ENCODE assay signal across 1 cellular context in the genomic region with DNA sequence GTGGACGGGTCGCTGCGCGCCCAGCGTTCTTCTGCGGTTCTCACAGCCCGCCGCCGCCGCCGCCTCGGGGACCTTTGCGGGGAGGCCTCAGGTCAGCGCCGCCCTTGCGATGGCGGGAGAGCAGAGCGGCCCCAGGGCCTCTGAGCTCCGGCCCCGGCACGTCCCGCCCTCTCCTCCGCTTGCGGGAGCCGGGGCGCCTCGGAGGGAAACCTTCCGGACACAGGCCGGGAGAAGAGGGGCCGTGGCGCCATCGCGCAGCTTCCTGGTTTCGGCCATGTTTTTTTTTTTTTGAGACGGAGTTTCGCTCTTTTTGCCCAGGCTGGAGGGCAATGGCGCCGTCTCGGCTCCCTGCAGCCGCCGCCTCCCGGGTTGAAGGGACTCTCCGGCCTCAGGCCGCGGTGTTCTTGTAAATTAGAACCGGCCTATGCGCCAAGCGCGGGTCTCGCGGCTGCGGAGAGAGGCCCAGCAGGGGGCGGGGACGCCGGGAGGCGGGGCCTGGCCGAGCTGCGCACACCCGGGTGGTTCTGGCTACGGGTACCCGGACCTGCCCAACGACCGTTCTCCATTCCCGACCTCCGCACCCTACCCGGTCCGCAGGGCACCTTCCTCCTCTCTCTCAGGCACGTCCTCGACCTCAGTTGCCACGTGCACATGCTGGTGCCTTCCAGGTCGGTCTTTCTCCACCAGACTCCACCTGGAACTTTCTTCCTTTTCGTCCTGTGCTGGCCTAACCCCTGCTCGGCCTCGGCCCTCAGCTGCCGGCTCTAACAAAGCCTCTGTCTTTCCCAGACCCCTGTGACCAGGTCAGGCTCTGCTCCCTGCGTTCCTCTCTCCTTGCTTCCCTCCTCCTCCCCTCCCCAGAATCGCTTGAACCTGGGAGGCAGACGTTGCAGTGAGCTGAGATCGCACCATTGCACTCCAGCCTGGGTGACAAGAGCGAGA.
TF ChIP-seq lines count a peak whose summit lies in the region.

No MANE protein-coding gene starts in this region.

TF ChIP-seq in K562, 482 proteins besides CTCF, POLR2A, EP300 and RAD21 (continued from another document and continues in another):
- TF ChIP-seq, protein P1, sequence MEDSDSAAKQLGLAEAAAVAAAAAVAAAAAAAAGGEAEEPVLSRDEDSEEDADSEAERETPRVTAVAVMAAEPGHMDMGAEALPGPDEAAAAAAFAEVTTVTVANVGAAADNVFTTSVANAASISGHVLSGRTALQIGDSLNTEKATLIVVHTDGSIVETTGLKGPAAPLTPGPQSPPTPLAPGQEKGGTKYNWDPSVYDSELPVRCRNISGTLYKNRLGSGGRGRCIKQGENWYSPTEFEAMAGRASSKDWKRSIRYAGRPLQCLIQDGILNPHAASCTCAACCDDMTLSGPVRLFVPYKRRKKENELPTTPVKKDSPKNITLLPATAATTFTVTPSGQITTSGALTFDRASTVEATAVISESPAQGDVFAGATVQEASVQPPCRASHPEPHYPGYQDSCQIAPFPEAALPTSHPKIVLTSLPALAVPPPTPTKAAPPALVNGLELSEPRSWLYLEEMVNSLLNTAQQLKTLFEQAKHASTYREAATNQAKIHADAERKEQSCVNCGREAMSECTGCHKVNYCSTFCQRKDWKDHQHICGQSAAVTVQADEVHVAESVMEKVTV (CRISPR knock-in tag; IDR thresholded peaks at IDR 0.05): no peak
- TF ChIP-seq ESRRB (CRISPR knock-in tag; IDR thresholded peaks at IDR 0.05; ENCODE audit: borderline replicate concordance) (no peak), KDM4B (IDR thresholded peaks at IDR 0.05; ENCODE audit: borderline replicate concordance in 2 of 2, low read depth in 1 of 2) (peak in 1 of 2 experiments; percentile 22; a peak in 1 of 4 replicates), BHLHE40 (IDR thresholded peaks at IDR 0.05; ENCODE audit: low read length) (0 out of 2 replicates have a peak, but pooled peaks have one; percentile 37), NR4A1 (CRISPR knock-in tag; IDR thresholded peaks at IDR 0.05) (no peak), NR4A1 (tag; IDR thresholded peaks at IDR 0.05) (no peak), CC2D1A (IDR thresholded peaks at IDR 0.05) (no peak), MEIS2 (IDR thresholded peaks at IDR 0.05; ENCODE audit: partially characterized antibody) (no peak), ILK (tag; IDR thresholded peaks at IDR 0.05; ENCODE audit: borderline replicate concordance, low read depth) (no peak), U2AF1 (optimal IDR thresholded peaks at IDR 0.05; ENCODE audit: low read depth, low read length) (peak; percentile 69), ZNF445 (CRISPR knock-in tag; IDR thresholded peaks at IDR 0.05; ENCODE audit: low read depth) (no peak), CHD1 (IDR thresholded peaks at IDR 0.05; ENCODE audit: low read length) (peak; percentile 45), MCM5 (IDR thresholded peaks at IDR 0.05; ENCODE audit: low read depth) (no peak), ZNF140 (CRISPR knock-in tag; IDR thresholded peaks at IDR 0.05) (no peak), CBFA2T3 (IDR thresholded peaks at IDR 0.05) (no peak), ZNF217 (CRISPR knock-in tag; IDR thresholded peaks at IDR 0.05) (no peak), PHB2 (IDR thresholded peaks at IDR 0.05; ENCODE audit: low read depth) (no peak), SRSF3 (IDR thresholded peaks at IDR 0.05; ENCODE audit: insufficient read depth, low read length) (no peak), ETV1 (tag; conservative IDR thresholded peaks at IDR 0.05; ENCODE audit: low read depth) (peak; percentile 46; the same call in 1 of the 2 replicates), ZSCAN32 (CRISPR knock-in tag; IDR thresholded peaks at IDR 0.05) (no peak), ZNF444 (CRISPR knock-in tag; IDR thresholded peaks at IDR 0.05) (no peak), NCOA2 (IDR thresholded peaks at IDR 0.05; ENCODE audit: partially characterized antibody in 2 of 2) (no peak), STAT5B (CRISPR knock-in tag; IDR thresholded peaks at IDR 0.05) (no peak), ZNF212 (CRISPR knock-in tag; IDR thresholded peaks at IDR 0.05) (no peak), ZNF384 (IDR thresholded peaks at IDR 0.05; ENCODE audit: low read depth, low read length) (peak; percentile 65), ZEB2 (IDR thresholded peaks at IDR 0.05) (no peak), ZNF695 (CRISPR knock-in tag; IDR thresholded peaks at IDR 0.05) (no peak)
- TF ChIP-seq, protein P2, sequence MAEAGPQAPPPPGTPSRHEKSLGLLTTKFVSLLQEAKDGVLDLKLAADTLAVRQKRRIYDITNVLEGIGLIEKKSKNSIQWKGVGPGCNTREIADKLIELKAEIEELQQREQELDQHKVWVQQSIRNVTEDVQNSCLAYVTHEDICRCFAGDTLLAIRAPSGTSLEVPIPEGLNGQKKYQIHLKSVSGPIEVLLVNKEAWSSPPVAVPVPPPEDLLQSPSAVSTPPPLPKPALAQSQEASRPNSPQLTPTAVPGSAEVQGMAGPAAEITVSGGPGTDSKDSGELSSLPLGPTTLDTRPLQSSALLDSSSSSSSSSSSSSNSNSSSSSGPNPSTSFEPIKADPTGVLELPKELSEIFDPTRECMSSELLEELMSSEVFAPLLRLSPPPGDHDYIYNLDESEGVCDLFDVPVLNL (CRISPR knock-in tag; IDR thresholded peaks at IDR 0.05; ENCODE audit: low read depth): no peak
- TF ChIP-seq, protein P3, sequence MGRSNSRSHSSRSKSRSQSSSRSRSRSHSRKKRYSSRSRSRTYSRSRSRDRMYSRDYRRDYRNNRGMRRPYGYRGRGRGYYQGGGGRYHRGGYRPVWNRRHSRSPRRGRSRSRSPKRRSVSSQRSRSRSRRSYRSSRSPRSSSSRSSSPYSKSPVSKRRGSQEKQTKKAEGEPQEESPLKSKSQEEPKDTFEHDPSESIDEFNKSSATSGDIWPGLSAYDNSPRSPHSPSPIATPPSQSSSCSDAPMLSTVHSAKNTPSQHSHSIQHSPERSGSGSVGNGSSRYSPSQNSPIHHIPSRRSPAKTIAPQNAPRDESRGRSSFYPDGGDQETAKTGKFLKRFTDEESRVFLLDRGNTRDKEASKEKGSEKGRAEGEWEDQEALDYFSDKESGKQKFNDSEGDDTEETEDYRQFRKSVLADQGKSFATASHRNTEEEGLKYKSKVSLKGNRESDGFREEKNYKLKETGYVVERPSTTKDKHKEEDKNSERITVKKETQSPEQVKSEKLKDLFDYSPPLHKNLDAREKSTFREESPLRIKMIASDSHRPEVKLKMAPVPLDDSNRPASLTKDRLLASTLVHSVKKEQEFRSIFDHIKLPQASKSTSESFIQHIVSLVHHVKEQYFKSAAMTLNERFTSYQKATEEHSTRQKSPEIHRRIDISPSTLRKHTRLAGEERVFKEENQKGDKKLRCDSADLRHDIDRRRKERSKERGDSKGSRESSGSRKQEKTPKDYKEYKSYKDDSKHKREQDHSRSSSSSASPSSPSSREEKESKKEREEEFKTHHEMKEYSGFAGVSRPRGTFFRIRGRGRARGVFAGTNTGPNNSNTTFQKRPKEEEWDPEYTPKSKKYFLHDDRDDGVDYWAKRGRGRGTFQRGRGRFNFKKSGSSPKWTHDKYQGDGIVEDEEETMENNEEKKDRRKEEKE (IDR thresholded peaks at IDR 0.05; ENCODE audit: borderline replicate concordance in 1 of 2, control insufficient read depth in 1 of 2, low read depth in 2 of 2, low read length in 1 of 2): no peak
- TF ChIP-seq, protein P4, sequence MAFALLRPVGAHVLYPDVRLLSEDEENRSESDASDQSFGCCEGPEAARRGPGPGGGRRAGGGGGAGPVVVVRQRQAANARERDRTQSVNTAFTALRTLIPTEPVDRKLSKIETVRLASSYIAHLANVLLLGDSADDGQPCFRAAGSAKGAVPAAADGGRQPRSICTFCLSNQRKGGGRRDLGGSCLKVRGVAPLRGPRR (CRISPR knock-in tag; IDR thresholded peaks at IDR 0.05): no peak
- TF ChIP-seq, protein P5, sequence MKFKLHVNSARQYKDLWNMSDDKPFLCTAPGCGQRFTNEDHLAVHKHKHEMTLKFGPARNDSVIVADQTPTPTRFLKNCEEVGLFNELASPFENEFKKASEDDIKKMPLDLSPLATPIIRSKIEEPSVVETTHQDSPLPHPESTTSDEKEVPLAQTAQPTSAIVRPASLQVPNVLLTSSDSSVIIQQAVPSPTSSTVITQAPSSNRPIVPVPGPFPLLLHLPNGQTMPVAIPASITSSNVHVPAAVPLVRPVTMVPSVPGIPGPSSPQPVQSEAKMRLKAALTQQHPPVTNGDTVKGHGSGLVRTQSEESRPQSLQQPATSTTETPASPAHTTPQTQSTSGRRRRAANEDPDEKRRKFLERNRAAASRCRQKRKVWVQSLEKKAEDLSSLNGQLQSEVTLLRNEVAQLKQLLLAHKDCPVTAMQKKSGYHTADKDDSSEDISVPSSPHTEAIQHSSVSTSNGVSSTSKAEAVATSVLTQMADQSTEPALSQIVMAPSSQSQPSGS (CRISPR knock-in tag; IDR thresholded peaks at IDR 0.05): no peak
- TF ChIP-seq, protein P6, sequence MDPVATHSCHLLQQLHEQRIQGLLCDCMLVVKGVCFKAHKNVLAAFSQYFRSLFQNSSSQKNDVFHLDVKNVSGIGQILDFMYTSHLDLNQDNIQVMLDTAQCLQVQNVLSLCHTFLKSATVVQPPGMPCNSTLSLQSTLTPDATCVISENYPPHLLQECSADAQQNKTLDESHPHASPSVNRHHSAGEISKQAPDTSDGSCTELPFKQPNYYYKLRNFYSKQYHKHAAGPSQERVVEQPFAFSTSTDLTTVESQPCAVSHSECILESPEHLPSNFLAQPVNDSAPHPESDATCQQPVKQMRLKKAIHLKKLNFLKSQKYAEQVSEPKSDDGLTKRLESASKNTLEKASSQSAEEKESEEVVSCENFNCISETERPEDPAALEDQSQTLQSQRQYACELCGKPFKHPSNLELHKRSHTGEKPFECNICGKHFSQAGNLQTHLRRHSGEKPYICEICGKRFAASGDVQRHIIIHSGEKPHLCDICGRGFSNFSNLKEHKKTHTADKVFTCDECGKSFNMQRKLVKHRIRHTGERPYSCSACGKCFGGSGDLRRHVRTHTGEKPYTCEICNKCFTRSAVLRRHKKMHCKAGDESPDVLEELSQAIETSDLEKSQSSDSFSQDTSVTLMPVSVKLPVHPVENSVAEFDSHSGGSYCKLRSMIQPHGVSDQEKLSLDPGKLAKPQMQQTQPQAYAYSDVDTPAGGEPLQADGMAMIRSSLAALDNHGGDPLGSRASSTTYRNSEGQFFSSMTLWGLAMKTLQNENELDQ (CRISPR knock-in tag; IDR thresholded peaks at IDR 0.05; ENCODE audit: borderline replicate concordance): no peak
- TF ChIP-seq, protein P7, sequence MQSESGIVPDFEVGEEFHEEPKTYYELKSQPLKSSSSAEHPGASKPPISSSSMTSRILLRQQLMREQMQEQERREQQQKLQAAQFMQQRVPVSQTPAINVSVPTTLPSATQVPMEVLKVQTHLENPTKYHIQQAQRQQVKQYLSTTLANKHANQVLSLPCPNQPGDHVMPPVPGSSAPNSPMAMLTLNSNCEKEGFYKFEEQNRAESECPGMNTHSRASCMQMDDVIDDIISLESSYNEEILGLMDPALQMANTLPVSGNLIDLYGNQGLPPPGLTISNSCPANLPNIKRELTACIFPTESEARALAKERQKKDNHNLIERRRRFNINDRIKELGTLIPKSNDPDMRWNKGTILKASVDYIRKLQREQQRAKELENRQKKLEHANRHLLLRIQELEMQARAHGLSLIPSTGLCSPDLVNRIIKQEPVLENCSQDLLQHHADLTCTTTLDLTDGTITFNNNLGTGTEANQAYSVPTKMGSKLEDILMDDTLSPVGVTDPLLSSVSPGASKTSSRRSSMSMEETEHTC (IDR thresholded peaks at IDR 0.05): no peak
- TF ChIP-seq, protein P8, sequence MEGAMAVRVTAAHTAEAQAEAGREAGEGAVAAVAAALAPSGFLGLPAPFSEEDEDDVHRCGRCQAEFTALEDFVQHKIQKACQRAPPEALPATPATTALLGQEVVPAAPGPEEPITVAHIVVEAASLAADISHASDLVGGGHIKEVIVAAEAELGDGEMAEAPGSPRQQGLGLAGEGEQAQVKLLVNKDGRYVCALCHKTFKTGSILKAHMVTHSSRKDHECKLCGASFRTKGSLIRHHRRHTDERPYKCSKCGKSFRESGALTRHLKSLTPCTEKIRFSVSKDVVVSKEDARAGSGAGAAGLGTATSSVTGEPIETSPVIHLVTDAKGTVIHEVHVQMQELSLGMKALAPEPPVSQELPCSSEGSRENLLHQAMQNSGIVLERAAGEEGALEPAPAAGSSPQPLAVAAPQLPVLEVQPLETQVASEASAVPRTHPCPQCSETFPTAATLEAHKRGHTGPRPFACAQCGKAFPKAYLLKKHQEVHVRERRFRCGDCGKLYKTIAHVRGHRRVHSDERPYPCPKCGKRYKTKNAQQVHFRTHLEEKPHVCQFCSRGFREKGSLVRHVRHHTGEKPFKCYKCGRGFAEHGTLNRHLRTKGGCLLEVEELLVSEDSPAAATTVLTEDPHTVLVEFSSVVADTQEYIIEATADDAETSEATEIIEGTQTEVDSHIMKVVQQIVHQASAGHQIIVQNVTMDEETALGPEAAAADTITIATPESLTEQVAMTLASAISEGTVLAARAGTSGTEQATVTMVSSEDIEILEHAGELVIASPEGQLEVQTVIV (CRISPR knock-in tag; IDR thresholded peaks at IDR 0.05; ENCODE audit: borderline replicate concordance): no peak
- TF ChIP-seq, protein P9, sequence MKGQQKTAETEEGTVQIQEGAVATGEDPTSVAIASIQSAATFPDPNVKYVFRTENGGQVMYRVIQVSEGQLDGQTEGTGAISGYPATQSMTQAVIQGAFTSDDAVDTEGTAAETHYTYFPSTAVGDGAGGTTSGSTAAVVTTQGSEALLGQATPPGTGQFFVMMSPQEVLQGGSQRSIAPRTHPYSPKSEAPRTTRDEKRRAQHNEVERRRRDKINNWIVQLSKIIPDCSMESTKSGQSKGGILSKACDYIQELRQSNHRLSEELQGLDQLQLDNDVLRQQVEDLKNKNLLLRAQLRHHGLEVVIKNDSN (CRISPR knock-in tag; IDR thresholded peaks at IDR 0.05): no peak
- TF ChIP-seq, protein P10, sequence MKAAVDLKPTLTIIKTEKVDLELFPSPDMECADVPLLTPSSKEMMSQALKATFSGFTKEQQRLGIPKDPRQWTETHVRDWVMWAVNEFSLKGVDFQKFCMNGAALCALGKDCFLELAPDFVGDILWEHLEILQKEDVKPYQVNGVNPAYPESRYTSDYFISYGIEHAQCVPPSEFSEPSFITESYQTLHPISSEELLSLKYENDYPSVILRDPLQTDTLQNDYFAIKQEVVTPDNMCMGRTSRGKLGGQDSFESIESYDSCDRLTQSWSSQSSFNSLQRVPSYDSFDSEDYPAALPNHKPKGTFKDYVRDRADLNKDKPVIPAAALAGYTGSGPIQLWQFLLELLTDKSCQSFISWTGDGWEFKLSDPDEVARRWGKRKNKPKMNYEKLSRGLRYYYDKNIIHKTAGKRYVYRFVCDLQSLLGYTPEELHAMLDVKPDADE (conservative IDR thresholded peaks at IDR 0.05; ENCODE audit: control insufficient read depth, low read depth, low read length): no peak
- TF ChIP-seq, protein P11, sequence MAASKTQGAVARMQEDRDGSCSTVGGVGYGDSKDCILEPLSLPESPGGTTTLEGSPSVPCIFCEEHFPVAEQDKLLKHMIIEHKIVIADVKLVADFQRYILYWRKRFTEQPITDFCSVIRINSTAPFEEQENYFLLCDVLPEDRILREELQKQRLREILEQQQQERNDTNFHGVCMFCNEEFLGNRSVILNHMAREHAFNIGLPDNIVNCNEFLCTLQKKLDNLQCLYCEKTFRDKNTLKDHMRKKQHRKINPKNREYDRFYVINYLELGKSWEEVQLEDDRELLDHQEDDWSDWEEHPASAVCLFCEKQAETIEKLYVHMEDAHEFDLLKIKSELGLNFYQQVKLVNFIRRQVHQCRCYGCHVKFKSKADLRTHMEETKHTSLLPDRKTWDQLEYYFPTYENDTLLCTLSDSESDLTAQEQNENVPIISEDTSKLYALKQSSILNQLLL (CRISPR knock-in tag; IDR thresholded peaks at IDR 0.05; ENCODE audit: borderline replicate concordance): no peak
- TF ChIP-seq, protein P12, sequence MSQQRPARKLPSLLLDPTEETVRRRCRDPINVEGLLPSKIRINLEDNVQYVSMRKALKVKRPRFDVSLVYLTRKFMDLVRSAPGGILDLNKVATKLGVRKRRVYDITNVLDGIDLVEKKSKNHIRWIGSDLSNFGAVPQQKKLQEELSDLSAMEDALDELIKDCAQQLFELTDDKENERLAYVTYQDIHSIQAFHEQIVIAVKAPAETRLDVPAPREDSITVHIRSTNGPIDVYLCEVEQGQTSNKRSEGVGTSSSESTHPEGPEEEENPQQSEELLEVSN (IDR thresholded peaks at IDR 0.05; ENCODE audit: borderline replicate concordance in 1 of 2, extremely low read depth in 1 of 2, insufficient read depth in 1 of 2, insufficient read length in 1 of 2, low read depth in 1 of 2, low read length in 1 of 2, poor library complexity in 1 of 2, severe bottlenecking in 1 of 2): peak; percentile 66 to 87
